ENCODE assay signal across 30 cellular contexts in genomic region chr10:67308912-67309311, GRCh38.
"Had no signal": no experiment of that assay in that cellular context is flagged by ENCODE, and none has a peak within 500 bp of the region (broad histone marks: within the 10 kb centered on the region; RNA-seq: fewer than 3 reads in every experiment).

No MANE protein-coding gene starts in this region.

- H3K27me3 Mint-ChIP-seq: activated B cell treated with CpG ODN at 0.5 μM for 24 hours; activated naive CD8-positive, alpha-beta T cell; brain; effector memory CD8-positive, alpha-beta T cell; naive B cell; stimulated activated naive CD8-positive, alpha-beta T cell treated with anti-CD3 and anti-CD28 coated beads, Interleukin-15, Interleukin-2, amounts not matched to agents 100 ng/mL and 50 ng/mL, for 24 hours had no signal

- H3K27ac ChIP-seq: ascending aorta, cardiac muscle cell, colonic mucosa, dorsolateral prefrontal cortex, gastrocnemius medialis, hepatocyte, ovary, prostate gland, sigmoid colon, thoracic aorta had no signal

- H3K9me3 Mint-ChIP-seq: stimulated activated naive CD8-positive, alpha-beta T cell treated with anti-CD3 and anti-CD28 coated beads, Interleukin-15, Interleukin-2, amounts not matched to agents 100 ng/mL and 50 ng/mL, for 24 hours had no signal

- H3K4me3 ChIP-seq: ascending aorta, cardiac muscle cell, colonic mucosa, dorsolateral prefrontal cortex, gastrocnemius medialis, hepatocyte, ovary, prostate gland, sigmoid colon, thoracic aorta had no signal

- H3K9me3 ChIP-seq: ascending aorta, colonic mucosa, gastrocnemius medialis, ovary, prostate gland, sigmoid colon, thoracic aorta had no signal

- H3K27me3 ChIP-seq: ascending aorta, cardiac muscle cell, colonic mucosa, dorsolateral prefrontal cortex, gastrocnemius medialis, hepatocyte, ovary, sigmoid colon had no signal

- DNase-seq: activated B cell treated with CpG ODN at 0.5 μM for 24 hours; activated CD4-positive, alpha-beta T cell treated with anti-CD3 and anti-CD28 coated beads, Interleukin-2, amount 50 U/mL, for 4 hours; activated effector memory CD4-positive, alpha-beta T cell treated with Interleukin-2 at 50 U/mL for 16 hours; activated naive CD4-positive, alpha-beta T cell treated with Interleukin-2 at 50 U/mL for 16 hours; activated T-cell treated with anti-CD3 and anti-CD28 coated beads for 4 hours; activated T-cell treated with anti-CD3 and anti-CD28 coated beads, Interleukin-2, amount 50 U/mL, for 72 hours; cerebellar nuclear complex; colonic mucosa; dorsolateral prefrontal cortex; effector memory CD8-positive, alpha-beta T cell; erythroblast; gastrocnemius medialis; left cardiac atrium; left ventricle myocardium superior; naive B cell; ovary; retina; sigmoid colon; small intestine; stimulated activated CD4-positive, alpha-beta T cell treated with anti-CD3 and anti-CD28 coated beads, Interleukin-4, amount 100 ng/mL, for 24 hours; trophoblast cell had no signal

- H3K36me3 Mint-ChIP-seq: activated naive CD8-positive, alpha-beta T cell; brain; naive B cell; stimulated activated effector memory CD8-positive, alpha-beta T cell treated with anti-CD3 and anti-CD28 coated beads, Interleukin-12 subunit alpha, Interleukin-12 subunit beta, amount 100 ng/mL, for 72 hours had no signal

- H3K4me1 Mint-ChIP-seq: activated B cell treated with CpG ODN at 0.5 μM for 24 hours; brain; naive B cell; stimulated activated effector memory CD8-positive, alpha-beta T cell treated with anti-CD3 and anti-CD28 coated beads, Interleukin-12 subunit alpha, Interleukin-12 subunit beta, amount 100 ng/mL, for 72 hours had no signal

- ATAC-seq: effector memory CD8-positive, alpha-beta T cell; gastrocnemius medialis; left cardiac atrium; left ventricle myocardium superior; stimulated activated effector memory CD8-positive, alpha-beta T cell treated with anti-CD3 and anti-CD28 coated beads, Interleukin-12 subunit alpha, Interleukin-12 subunit beta, amount 100 ng/mL, for 72 hours had no signal

- H3K27ac Mint-ChIP-seq: activated B cell treated with CpG ODN at 0.5 μM for 24 hours; activated naive CD8-positive, alpha-beta T cell; activated T-cell treated with anti-CD3 and anti-CD28 coated beads, Interleukin-2, amount 50 U/mL, for 72 hours; brain; effector memory CD8-positive, alpha-beta T cell; naive B cell; stimulated activated effector memory CD8-positive, alpha-beta T cell treated with anti-CD3 and anti-CD28 coated beads, Interleukin-12 subunit alpha, Interleukin-12 subunit beta, amount 100 ng/mL, for 72 hours; stimulated activated naive CD8-positive, alpha-beta T cell treated with anti-CD3 and anti-CD28 coated beads, Interleukin-15, Interleukin-2, amounts not matched to agents 100 ng/mL and 50 ng/mL, for 24 hours had no signal

- H3K4me3 Mint-ChIP-seq: activated B cell treated with CpG ODN at 0.5 μM for 24 hours; activated naive CD8-positive, alpha-beta T cell; activated T-cell treated with anti-CD3 and anti-CD28 coated beads, Interleukin-2, amount 50 U/mL, for 72 hours; brain; effector memory CD8-positive, alpha-beta T cell; naive B cell; stimulated activated effector memory CD8-positive, alpha-beta T cell treated with anti-CD3 and anti-CD28 coated beads, Interleukin-12 subunit alpha, Interleukin-12 subunit beta, amount 100 ng/mL, for 72 hours; stimulated activated naive CD8-positive, alpha-beta T cell treated with anti-CD3 and anti-CD28 coated beads, Interleukin-15, Interleukin-2, amounts not matched to agents 100 ng/mL and 50 ng/mL, for 24 hours had no signal

- H3K36me3 ChIP-seq: ascending aorta, cardiac muscle cell, colonic mucosa, gastrocnemius medialis, ovary, prostate gland, sigmoid colon, thoracic aorta had no signal

- H3K4me1 ChIP-seq: ascending aorta, colonic mucosa, gastrocnemius medialis, prostate gland, sigmoid colon had no signal
